In genomic region chr10:30782543-30783461, GRCh38 we compare ENCODE assay signal across 9 cellular contexts.
DNase-seq lines count a peak whose midpoint lies in the region; ATAC-seq and TF ChIP-seq lines count a peak whose summit lies in the region.
"Had no signal": no experiment of that assay in that cellular context is flagged by ENCODE, and none has a peak within 500 bp of the region (broad histone marks: within the 10 kb centered on the region; RNA-seq: fewer than 3 reads in every experiment).

No MANE protein-coding gene starts in this region.

- H3K4me1 Mint-ChIP-seq in central memory CD8-positive, alpha-beta T cell, result peaks cover 13% of the 10 kb centered on the region

- peaks cover 20% of the 10 kb centered on the region for H3K4me1 ChIP-seq in psoas muscle

- intact Hi-C loops in psoas muscle (cut with DNase I), result loop anchor here (10.0 kb wide), 6 partner anchors 252 to 1022 kb away; partner anchors contain the start of genes ZEB1 (in 1 of the 2) and ZNF438 (in 1 of the 2)

- no peaks in the 10 kb centered on the region for H3K36me3 ChIP-seq in psoas muscle (ENCODE audit: insufficient read depth in 1 of 2, low read depth in 1 of 2)

- in situ Hi-C loops in G401 (cut with HindIII; ENCODE audit: low sequenced_read_pairs), result no loop called here

- H3K27me3 Mint-ChIP-seq in central memory CD8-positive, alpha-beta T cell, result no peaks in the 10 kb centered on the region

- H3K9me3 ChIP-seq in psoas muscle, result no peaks in the 10 kb centered on the region

- H3K36me3 Mint-ChIP-seq in central memory CD8-positive, alpha-beta T cell (ENCODE audit: insufficient read depth), result peaks cover 4% of the 10 kb centered on the region

- TF ChIP-seq CTCF in psoas muscle (IDR thresholded peaks at IDR 0.05), result no peak

- H3K9me3 Mint-ChIP-seq in central memory CD8-positive, alpha-beta T cell, result no peaks in the 10 kb centered on the region

- peak overlapping the region; percentile 91 for H3K4me3 ChIP-seq in psoas muscle

- H3K27ac Mint-ChIP-seq in central memory CD8-positive, alpha-beta T cell (ENCODE audit: low read depth), result peak overlapping the region; percentile 56

- peak overlapping the region; percentile 74 for H3K4me3 Mint-ChIP-seq in central memory CD8-positive, alpha-beta T cell

- peak; percentile 62 for ATAC-seq in HG03571 (IDR thresholded peaks at IDR 0.05; ENCODE audit: unreplicated experiment)
- no peak for ATAC-seq in central memory CD8-positive, alpha-beta T cell (replicated peaks; ENCODE audit: extremely low read depth, poor library complexity, severe bottlenecking)
- ATAC-seq in psoas muscle, result peak in 1 of 4 donors; percentile 39

- 33 to 44% (median 36%) methylated on average over 15 of the region's 15 CpGs for WGBS in psoas muscle, 3 donors

- no peaks in the 10 kb centered on the region for H3K27me3 ChIP-seq in psoas muscle (ENCODE audit: insufficient read depth in 3 of 3, low read length in 2 of 3)

- DNase-seq in AG08395 (ENCODE audit: low spot score) (peak; percentile 50), GM19238 (ENCODE audit: insufficient read length, low spot score) (peak; percentile 45), psoas muscle (peak; percentile 59 to 72), activated gamma-delta T cell (lab: John Stamatoyannopoulos, UW) (no peak), DMS79 treated with DMSO at 0.1 percent for 48 hours (lab: John Stamatoyannopoulos, UW) (no peak), G401 (ENCODE audit: low spot score) (no peak)
- no peak for DNase-seq in central memory CD8-positive, alpha-beta T cell (ENCODE audit: low spot score in 2 of 2)
- DNase-seq: DND-41 had no signal

- peak overlapping the region; percentile 92 for H3K27ac ChIP-seq in psoas muscle

Comparison
In these comparisons a context has a peak if more than half of its experiments do, and no peak if none do; other contexts are left out.
1. DNase-seq: peak in AG08395 (single experiment), GM19238 (single experiment) and psoas muscle (2 of 2); none in central memory CD8-positive, alpha-beta T cell (0 of 2), activated gamma-delta T cell (single experiment), DMS79 treated with DMSO at 0.1 percent for 48 hours (single experiment) and G401 (single experiment).